In genomic region chr7:127717502-127718125, GRCh38 we compare ENCODE assay signal across 1 cellular context.
TF ChIP-seq lines count a peak whose summit lies in the region.

No MANE protein-coding gene starts in this region.

TF ChIP-seq in GM12878, 131 proteins besides CTCF, POLR2A, EP300 and RAD21 (continued from another document):
- TF ChIP-seq, protein P1, sequence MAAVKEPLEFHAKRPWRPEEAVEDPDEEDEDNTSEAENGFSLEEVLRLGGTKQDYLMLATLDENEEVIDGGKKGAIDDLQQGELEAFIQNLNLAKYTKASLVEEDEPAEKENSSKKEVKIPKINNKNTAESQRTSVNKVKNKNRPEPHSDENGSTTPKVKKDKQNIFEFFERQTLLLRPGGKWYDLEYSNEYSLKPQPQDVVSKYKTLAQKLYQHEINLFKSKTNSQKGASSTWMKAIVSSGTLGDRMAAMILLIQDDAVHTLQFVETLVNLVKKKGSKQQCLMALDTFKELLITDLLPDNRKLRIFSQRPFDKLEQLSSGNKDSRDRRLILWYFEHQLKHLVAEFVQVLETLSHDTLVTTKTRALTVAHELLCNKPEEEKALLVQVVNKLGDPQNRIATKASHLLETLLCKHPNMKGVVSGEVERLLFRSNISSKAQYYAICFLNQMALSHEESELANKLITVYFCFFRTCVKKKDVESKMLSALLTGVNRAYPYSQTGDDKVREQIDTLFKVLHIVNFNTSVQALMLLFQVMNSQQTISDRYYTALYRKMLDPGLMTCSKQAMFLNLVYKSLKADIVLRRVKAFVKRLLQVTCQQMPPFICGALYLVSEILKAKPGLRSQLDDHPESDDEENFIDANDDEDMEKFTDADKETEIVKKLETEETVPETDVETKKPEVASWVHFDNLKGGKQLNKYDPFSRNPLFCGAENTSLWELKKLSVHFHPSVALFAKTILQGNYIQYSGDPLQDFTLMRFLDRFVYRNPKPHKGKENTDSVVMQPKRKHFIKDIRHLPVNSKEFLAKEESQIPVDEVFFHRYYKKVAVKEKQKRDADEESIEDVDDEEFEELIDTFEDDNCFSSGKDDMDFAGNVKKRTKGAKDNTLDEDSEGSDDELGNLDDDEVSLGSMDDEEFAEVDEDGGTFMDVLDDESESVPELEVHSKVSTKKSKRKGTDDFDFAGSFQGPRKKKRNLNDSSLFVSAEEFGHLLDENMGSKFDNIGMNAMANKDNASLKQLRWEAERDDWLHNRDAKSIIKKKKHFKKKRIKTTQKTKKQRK (IDR thresholded peaks at IDR 0.05; ENCODE audit: low read depth, low read length), result no peak
